20 cellular contexts compared by ENCODE assay signal in the genomic region with DNA sequence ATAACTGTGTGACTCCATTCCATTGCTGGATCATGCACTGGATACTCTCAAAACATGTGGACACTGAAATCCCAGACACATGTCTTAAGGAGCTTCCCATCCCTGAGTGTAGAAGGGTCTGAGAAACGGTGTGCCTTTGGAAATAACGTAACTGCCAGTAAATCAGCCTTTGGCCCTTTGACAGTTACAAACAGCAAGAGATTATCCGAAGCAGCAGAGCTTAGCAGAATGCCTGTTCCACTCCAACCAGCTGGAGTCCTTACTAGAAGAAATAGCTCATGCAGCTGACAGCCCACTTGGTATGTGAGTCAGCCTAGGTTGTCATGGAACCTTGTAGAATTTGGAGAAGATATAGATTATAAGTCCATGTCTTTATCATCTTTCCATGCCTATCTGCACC. TPM values are rescaled to one million over a fixed set of nuclear protein-coding genes. Genes with fewer than 3 reads are reported as not detected.
DNase-seq lines count a peak whose midpoint lies in the region; ATAC-seq and TF ChIP-seq lines count a peak whose summit lies in the region.
"Had no signal": no experiment of that assay in that cellular context is flagged by ENCODE, and none has a peak within 500 bp of the region (broad histone marks: within the 10 kb centered on the region; RNA-seq: fewer than 3 reads in every experiment).

No MANE protein-coding gene starts in this region.

- no peak overlapping the region for H3K4me2 ChIP-seq in Karpas-422 (ENCODE audit: low read depth, low read length, poor library complexity, severe bottlenecking)

- DNase-seq in Ammon's horn (ENCODE audit: low spot score) (peak; percentile 55), Karpas-422 (peak; percentile 55), epithelial cell of proximal tubule (ENCODE audit: low read depth) (peak; percentile 77), NCI-H524 treated with DMSO at 0.1 percent for 48 hours (lab: John Stamatoyannopoulos, UW) (no peak), lower lobe of right lung (no peak), iPS-NIHi7 (ENCODE audit: extremely low spot score) (no peak), HUDEP-2 (lab: John Stamatoyannopoulos, UW; ENCODE audit: unreplicated experiment in 76 of 76) (no peak)
- DNase-seq: AML-193; Calu3; CD4-positive, CD25-positive, alpha-beta regulatory T cell; HFFc6; KG1; MG63; NCI-H1092 treated with DMSO at 0.1 percent for 48 hours; NCI-H187; Peyer's patch; SHP77 treated with DMSO at 0.1 percent for 48 hours had no signal

- H3K36me3 ChIP-seq in Karpas-422 (ENCODE audit: insufficient read depth, low read length) (no peaks in the 10 kb centered on the region), lower lobe of right lung (no peaks in the 10 kb centered on the region)
- H3K36me3 ChIP-seq: MG63, Peyer's patch had no signal

- no peaks in the 10 kb centered on the region for H3K9me2 ChIP-seq in Karpas-422 (replicated peaks; ENCODE audit: insufficient read depth, low read length)

- H3K27me3 Mint-ChIP-seq in nephron (ENCODE audit: low read depth) = no peaks in the 10 kb centered on the region

- H3K4me1 Mint-ChIP-seq in nephron = peaks cover 55% of the 10 kb centered on the region
- H3K4me1 Mint-ChIP-seq: CD4-positive, CD25-positive, alpha-beta regulatory T cell had no signal

- H4K20me1 ChIP-seq in Karpas-422 (ENCODE audit: insufficient read depth, low read depth, low read length) = no peaks in the 10 kb centered on the region

- H3K36me3 Mint-ChIP-seq in nephron (ENCODE audit: low read depth) = peaks cover 12% of the 10 kb centered on the region
- H3K36me3 Mint-ChIP-seq: CD4-positive, CD25-positive, alpha-beta regulatory T cell had no signal

- no peak overlapping the region for H3K9ac ChIP-seq in Karpas-422 (ENCODE audit: low read length)

- TF ChIP-seq CTCF in epithelial cell of proximal tubule (conservative IDR thresholded peaks at IDR 0.05; ENCODE audit: low read depth, low read length) (no peak), nephron (IDR thresholded peaks at IDR 0.05; ENCODE audit: unreplicated experiment in 3 of 3) (no peak), lower lobe of right lung (IDR thresholded peaks at IDR 0.05) (no peak)

- ATAC-seq in lower lobe of right lung = no peak

- H2AFZ ChIP-seq in Karpas-422 (ENCODE audit: low read length) = no peak overlapping the region

- H3K27ac ChIP-seq in Karpas-422 (ENCODE audit: low read length) (no peak overlapping the region), lower lobe of right lung (no peak overlapping the region)

- H3K4me1 ChIP-seq in Karpas-422 (ENCODE audit: low read length) (peaks cover 14% of the 10 kb centered on the region), lower lobe of right lung (no peaks in the 10 kb centered on the region)

- H3K27me3 ChIP-seq in Karpas-422 (ENCODE audit: low read length) (no peaks in the 10 kb centered on the region), lower lobe of right lung (ENCODE audit: low read depth) (no peaks in the 10 kb centered on the region)
- H3K27me3 ChIP-seq: MG63, Peyer's patch had no signal

- no peaks in the 10 kb centered on the region for H3K9me3 Mint-ChIP-seq in nephron

- H3K9me3 ChIP-seq in Karpas-422 (ENCODE audit: low read length) (no peaks in the 10 kb centered on the region), lower lobe of right lung (no peaks in the 10 kb centered on the region)
- H3K9me3 ChIP-seq: MG63, Peyer's patch had no signal

- H3K4me3 ChIP-seq in Karpas-422 (ENCODE audit: low read length) = no peak overlapping the region
- H3K4me3 ChIP-seq in epithelial cell of proximal tubule (ENCODE audit: low read depth, low read length) = no peak overlapping the region
- no peak overlapping the region for H3K4me3 ChIP-seq in lower lobe of right lung
- H3K4me3 ChIP-seq: MG63, Peyer's patch had no signal

- H3K27ac Mint-ChIP-seq in nephron = peak overlapping the region; percentile 15 to 76 (median 64)
- H3K27ac Mint-ChIP-seq: CD4-positive, CD25-positive, alpha-beta regulatory T cell; HFFc6 had no signal

- H3K79me2 ChIP-seq in Karpas-422 (ENCODE audit: low read length) = no peaks in the 10 kb centered on the region

- H3K4me3 Mint-ChIP-seq in nephron = no peak overlapping the region
- H3K4me3 Mint-ChIP-seq: CD4-positive, CD25-positive, alpha-beta regulatory T cell; HFFc6 had no signal

- intact Hi-C loops in lower lobe of right lung (cut with DNase I) = no loop called here

RNA-seq across cellular contexts. Expression of gene TMEM252, which starts 7.0 kb away (rescaled TPM):
- total RNA-seq in Karpas-422 (2014; rRNA removed; shearing (Covaris generic); ENCODE audit: low replicate concordance) = not detected in 2 replicates
- total RNA-seq in epithelial cell of proximal tubule (not detected in 2 replicates), lower lobe of right lung (0.30 TPM)
- total RNA-seq: A673; Calu3; CD4-positive, CD25-positive, alpha-beta regulatory T cell; H4; HFFc6 had no signal

Comparison
In these comparisons a context has a peak if more than half of its experiments do, and no peak if none do; other contexts are left out.
1. DNase-seq: peak in Ammon's horn (single experiment), Karpas-422 (single experiment) and epithelial cell of proximal tubule (single experiment); none in NCI-H524 treated with DMSO at 0.1 percent for 48 hours (single experiment), lower lobe of right lung (single experiment), iPS-NIHi7 (single experiment) and HUDEP-2 (0 of 76).